ENCODE assay signal across 16 cellular contexts in the genomic region with DNA sequence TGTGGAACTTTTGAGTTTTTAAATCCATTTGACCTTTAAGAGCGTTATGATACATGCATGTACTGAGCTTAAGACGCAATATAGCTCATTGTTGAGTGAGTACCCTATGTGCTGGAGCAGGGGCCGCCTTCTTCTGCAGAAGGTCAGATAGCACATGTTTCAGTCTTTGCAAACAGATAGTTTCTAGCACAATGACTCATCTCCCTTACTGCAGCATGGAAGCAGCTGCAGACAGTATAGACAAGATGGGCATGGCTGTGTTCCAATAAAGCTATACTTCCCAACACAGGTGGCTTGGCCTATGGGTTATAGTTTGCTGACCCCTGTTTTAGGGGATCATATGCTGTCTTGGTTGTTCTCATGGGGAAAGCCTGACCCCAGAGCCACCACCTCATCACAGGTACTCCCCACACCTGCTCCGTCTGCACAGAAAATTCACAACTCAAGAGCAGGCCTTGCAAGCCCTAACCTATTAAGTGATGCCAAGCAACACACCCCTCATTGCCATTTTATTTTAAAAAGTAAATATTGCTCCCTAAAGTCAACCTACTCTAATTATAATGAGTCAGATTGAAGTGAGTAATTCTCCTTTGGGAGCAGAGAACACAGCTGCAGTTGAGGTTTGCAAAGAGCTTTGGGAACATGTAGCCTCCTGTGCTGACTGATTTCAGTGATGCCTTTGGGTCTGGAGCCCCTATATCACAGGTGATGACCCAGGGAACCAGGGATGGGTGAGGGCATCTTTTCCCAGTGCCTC.
"Had no signal": no experiment of that assay in that cellular context is flagged by ENCODE, and none has a peak within 500 bp of the region (broad histone marks: within the 10 kb centered on the region; RNA-seq: fewer than 3 reads in every experiment).

No MANE protein-coding gene starts in this region.

- H3K4me3 ChIP-seq: dorsolateral prefrontal cortex, uterus had no signal

- H3K27ac ChIP-seq: parathyroid adenoma, uterus had no signal

- H3K9me3 ChIP-seq: uterus had no signal

- H3K4me1 ChIP-seq: parathyroid adenoma, uterus had no signal

- H3K27me3 ChIP-seq: dorsolateral prefrontal cortex, uterus had no signal

- H3K36me3 ChIP-seq: uterus had no signal

- DNase-seq: activated CD4-positive, alpha-beta T cell treated with anti-CD3 and anti-CD28 coated beads, Interleukin-2, amount 50 U/mL, for 4 hours; activated gamma-delta T cell treated with Interleukin-2 at 50 U/mL for 16 hours; activated naive CD8-positive, alpha-beta T cell treated with anti-CD3 and anti-CD28 coated beads for 36 hours; activated T-cell treated with anti-CD3 and anti-CD28 coated beads, Interleukin-2, amount 50 U/mL, for 24 hours; dorsolateral prefrontal cortex; islet precursor cell; mammary epithelial cell; naive thymus-derived CD4-positive, alpha-beta T cell; retina; stimulated activated CD4-positive, alpha-beta T cell treated with anti-CD3 and anti-CD28 coated beads, Interleukin-15, amount 100 ng/mL, for 24 hours; stimulated activated CD4-positive, alpha-beta T cell treated with anti-CD3 and anti-CD28 coated beads, Interleukin-4, amount 100 ng/mL, for 24 hours; uterus had no signal

- ATAC-seq: activated CD4-positive, CD25-positive, alpha-beta regulatory T cell treated with anti-CD3 and anti-CD28 coated beads, Interleukin-2, amount 50 U/mL, for 24 hours; esophagus mucosa; left lobe of liver; naive thymus-derived CD4-positive, alpha-beta T cell had no signal
